ENCODE assay signal across 18 cellular contexts in the genomic region with DNA sequence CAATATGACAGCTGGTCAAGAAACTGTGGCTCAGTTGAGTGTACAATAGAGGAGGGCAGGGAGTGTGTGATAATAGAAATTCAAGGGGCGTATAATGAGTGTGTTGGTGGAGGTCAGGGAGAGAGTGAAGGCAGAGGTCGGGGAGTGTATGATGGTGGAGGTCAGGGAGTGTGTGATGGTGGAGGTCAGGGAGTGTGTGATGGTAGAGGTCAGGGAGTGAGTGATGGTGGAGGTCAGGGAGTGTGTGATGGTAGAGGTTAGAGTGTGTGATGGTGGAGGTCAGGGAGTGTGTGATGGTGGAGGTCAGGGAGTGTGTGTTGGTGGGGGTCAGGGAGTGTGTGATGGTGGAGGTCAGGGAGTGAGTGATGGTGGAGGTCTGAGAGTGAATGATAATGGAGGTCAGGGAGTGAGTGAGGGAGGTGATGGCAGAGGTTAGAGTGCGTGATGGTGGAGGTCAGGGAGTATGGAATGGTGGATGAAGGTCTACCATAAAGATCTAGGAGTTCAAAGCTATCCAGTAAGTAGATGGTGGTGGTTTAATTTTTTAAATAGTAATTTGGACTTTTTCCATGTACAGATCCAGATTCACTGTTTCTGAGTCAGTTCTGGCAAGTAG. TPM values are rescaled to one million over a fixed set of nuclear protein-coding genes. Genes with fewer than 3 reads are reported as not detected.
DNase-seq lines count a peak whose midpoint lies in the region; TF ChIP-seq lines count a peak whose summit lies in the region.
"Had no signal": no experiment of that assay in that cellular context is flagged by ENCODE, and none has a peak within 500 bp of the region (broad histone marks: within the 10 kb centered on the region; RNA-seq: fewer than 3 reads in every experiment).

No MANE protein-coding gene starts in this region.

- H3K36me3 Mint-ChIP-seq in nephron progenitor cell (ENCODE audit: low read depth), result peaks cover 10% of the 10 kb centered on the region

- no peaks in the 10 kb centered on the region for H3K27me3 ChIP-seq in thyroid gland
- no peaks in the 10 kb centered on the region for H3K27me3 ChIP-seq in testis

- TF ChIP-seq POLR2A in thyroid gland (IDR thresholded peaks at IDR 0.05) (no peak), testis (IDR thresholded peaks at IDR 0.05) (no peak)

- H3K27ac ChIP-seq in coronary artery (peak overlapping the region; percentile 40 to 80), thyroid gland (peak overlapping the region; percentile 68 to 85 (median 82)), testis (no peak overlapping the region)

- peaks cover 29% of the 10 kb centered on the region for H3K9me3 Mint-ChIP-seq in nephron progenitor cell

- no peak overlapping the region for H3K4me3 ChIP-seq in coronary artery
- H3K4me3 ChIP-seq in thyroid gland (replicated peaks in 1 of 3), result no peak overlapping the region
- no peak overlapping the region for H3K4me3 ChIP-seq in foreskin fibroblast (ENCODE audit: low read depth in 1 of 2, low read length in 2 of 2)
- H3K4me3 ChIP-seq in testis, result no peak overlapping the region

- intact Hi-C loops in thyroid gland (cut with DNase I) (no loop called here), testis (cut with DNase I; ENCODE audit: low total_unique reads) (no loop called here)

- peaks cover 27 to 55% of the 10 kb centered on the region in 2 donors for H3K4me1 ChIP-seq in thyroid gland
- peaks cover 12% of the 10 kb centered on the region for H3K4me1 ChIP-seq in testis

- H3K4me3 Mint-ChIP-seq in nephron progenitor cell, result no peak overlapping the region
- H3K4me3 Mint-ChIP-seq: CD14-positive monocyte, H9, IgD-negative memory B cell had no signal

- peak; percentile 9 for DNase-seq in MV-4-11 (lab: John Stamatoyannopoulos, UW)
- no peak for DNase-seq in coronary artery (ENCODE audit: low spot score)
- DNase-seq in nephron progenitor cell, result no peak
- DNase-seq in thyroid gland, result no peak
- no peak for DNase-seq in foreskin fibroblast
- no peak for DNase-seq in testis
- no peak for DNase-seq in activated CD4-positive, alpha-beta T cell treated with anti-CD3 and anti-CD28 coated beads, Interleukin-2, amount 50 U/mL, for 1 hour
- no peak for DNase-seq in NCI-H774 (lab: John Stamatoyannopoulos, UW)
- DNase-seq: COR-L47, DMS53, H9, NCI-H1417, NCI-H1930, NCI-H2171 treated with DMSO at 0.1 percent for 48 hours, NCI-H510A, SIG-M5 had no signal

- TF ChIP-seq CTCF in coronary artery (IDR thresholded peaks at IDR 0.05) (no peak), nephron progenitor cell (IDR thresholded peaks at IDR 0.05) (no peak), thyroid gland (IDR thresholded peaks at IDR 0.05) (no peak), foreskin fibroblast (IDR thresholded peaks at IDR 0.05; ENCODE audit: low read depth, low read length) (no peak), testis (IDR thresholded peaks at IDR 0.05) (no peak)

- peak overlapping the region; percentile 33 for H3K27ac Mint-ChIP-seq in nephron progenitor cell
- H3K27ac Mint-ChIP-seq: CD14-positive monocyte, H9, IgD-negative memory B cell had no signal

- H3K27me3 Mint-ChIP-seq in nephron progenitor cell (ENCODE audit: low read depth, poor library complexity), result peaks cover 18% of the 10 kb centered on the region
- H3K27me3 Mint-ChIP-seq: IgD-negative memory B cell had no signal

- WGBS in thyroid gland, 2 donors, result 90 to 94% methylated on average over 3 of the region's 3 CpGs
- 88 to 91% methylated on average over 3 of the region's 3 CpGs for WGBS in testis, 2 donors

- H3K36me3 ChIP-seq in thyroid gland (no peaks in the 10 kb centered on the region), testis (ENCODE audit: low read depth, missing control alignments) (no peaks in the 10 kb centered on the region)

- H3K4me1 Mint-ChIP-seq in nephron progenitor cell, result peaks cover 63% of the 10 kb centered on the region

- no peaks in the 10 kb centered on the region for H3K9me3 ChIP-seq in thyroid gland
- no peaks in the 10 kb centered on the region for H3K9me3 ChIP-seq in testis

RNA-seq across cellular contexts. Expression of a gene that starts 57.7 kb away (rescaled TPM):
- total RNA-seq in thyroid gland (10 to 100 TPM; 65.8 to 93.0 (median 80.7) TPM), testis (10 to 100 TPM; 60.0 to 93.5 TPM)
- polyA plus RNA-seq in testis (ENCODE audit: insufficient read depth, low read depth, low replicate concordance), result 28.5 TPM

Comparison
In these comparisons a context has a peak if more than half of its experiments do, and no peak if none do; other contexts are left out.
1. H3K27ac ChIP-seq: peak in coronary artery (2 of 2) and thyroid gland (3 of 3); none in testis (0 of 2).